In the genomic region with DNA sequence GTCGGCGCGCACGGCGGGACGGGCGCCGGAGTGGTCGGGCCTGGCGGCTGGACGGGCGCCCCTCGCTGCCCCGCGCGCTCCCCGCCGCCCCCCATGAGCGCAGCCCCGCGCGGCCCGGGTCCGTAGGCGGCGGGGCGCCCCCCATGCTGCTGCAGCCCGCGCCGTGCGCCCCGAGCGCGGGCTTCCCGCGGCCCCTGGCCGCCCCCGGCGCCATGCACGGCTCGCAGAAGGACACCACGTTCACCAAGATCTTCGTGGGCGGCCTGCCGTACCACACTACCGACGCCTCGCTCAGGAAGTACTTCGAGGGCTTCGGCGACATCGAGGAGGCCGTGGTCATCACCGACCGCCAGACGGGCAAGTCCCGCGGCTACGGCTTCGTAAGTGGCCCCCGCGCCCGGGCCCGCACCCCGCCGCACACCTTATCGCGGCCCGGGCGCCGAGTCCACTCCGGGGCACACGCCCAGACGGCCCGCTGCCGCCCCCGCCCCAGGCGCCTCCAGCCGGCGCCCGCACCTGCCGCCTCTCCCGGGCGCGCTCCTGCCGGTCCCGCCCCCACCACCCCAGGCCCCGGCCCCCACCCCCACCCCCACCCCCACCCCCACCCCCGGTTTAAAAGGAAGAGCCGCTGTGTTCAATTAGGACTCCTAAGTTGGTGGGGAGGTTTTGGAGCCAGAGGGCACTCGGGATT, we compare ENCODE assay signal across 8 cellular contexts. TPM values are rescaled to one million over a fixed set of nuclear protein-coding genes. Genes with fewer than 3 reads are reported as not detected.
DNase-seq lines count a peak whose midpoint lies in the region; ATAC-seq lines count a peak whose summit lies in the region.

No MANE protein-coding gene starts in this region.

- DNase-seq in CD4-positive, CD25-positive, alpha-beta regulatory T cell = peak in 1 of 3 donors; percentile 45
- peak; percentile 49 to 53 for DNase-seq in activated T-cell treated with anti-CD3 and anti-CD28 coated beads, Interleukin-2, amount 50 U/mL, for 72 hours
- DNase-seq in left ventricle myocardium superior (peak; percentile 56), NCI-H1694 (lab: John Stamatoyannopoulos, UW) (no peak), NCI-H1436 treated with DMSO at 0.1 percent for 48 hours (lab: John Stamatoyannopoulos, UW) (no peak)

- peaks cover 0 to 2% (median 0%) of the 10 kb centered on the region in 7 donors for H3K9me3 Mint-ChIP-seq in CD4-positive, CD25-positive, alpha-beta regulatory T cell
- H3K9me3 Mint-ChIP-seq in activated T-cell treated with anti-CD3 and anti-CD28 coated beads, Interleukin-2, amount 50 U/mL, for 72 hours = no peaks in the 10 kb centered on the region

- peaks cover 64% of the 10 kb centered on the region for H3K4me1 ChIP-seq in CD4-positive, CD25-positive, alpha-beta regulatory T cell (ENCODE audit: control insufficient read depth, insufficient read depth, low read length, poor library complexity, severe bottlenecking)
- H3K4me1 ChIP-seq in HUES48 (ENCODE audit: control insufficient read depth, insufficient read depth, low read length) (peaks cover 31% of the 10 kb centered on the region), skeletal muscle satellite cell (ENCODE audit: control insufficient read depth, insufficient read depth, low read length) (peaks cover 51% of the 10 kb centered on the region)

- peaks cover 36% of the 10 kb centered on the region for H3K36me3 Mint-ChIP-seq in CD4-positive, CD25-positive, alpha-beta regulatory T cell
- peaks cover 9 to 12% of the 10 kb centered on the region in 2 donors for H3K36me3 Mint-ChIP-seq in activated T-cell treated with anti-CD3 and anti-CD28 coated beads, Interleukin-2, amount 50 U/mL, for 72 hours (ENCODE audit: insufficient read depth in 2 of 2)

- H3K27ac ChIP-seq in CD4-positive, CD25-positive, alpha-beta regulatory T cell (ENCODE audit: insufficient read depth, low read length, poor library complexity, severe bottlenecking) = peak overlapping the region; percentile 94
- no peak overlapping the region for H3K27ac ChIP-seq in HUES48 (ENCODE audit: low read depth, low read length)

- H3K27me3 Mint-ChIP-seq in CD4-positive, CD25-positive, alpha-beta regulatory T cell = peaks cover 8% of the 10 kb centered on the region
- H3K27me3 Mint-ChIP-seq in activated T-cell treated with anti-CD3 and anti-CD28 coated beads, Interleukin-2, amount 50 U/mL, for 72 hours (ENCODE audit: low read depth) = no peaks in the 10 kb centered on the region

- peak overlapping the region; percentile 92 for H3K4me3 ChIP-seq in CD4-positive, CD25-positive, alpha-beta regulatory T cell (ENCODE audit: low read depth, low read length)
- H3K4me3 ChIP-seq in HUES48 (ENCODE audit: low read depth, low read length) (peak overlapping the region; percentile 86), skeletal muscle satellite cell (ENCODE audit: low read length) (peak overlapping the region; percentile 86)

- intact Hi-C loops in left ventricle myocardium superior (cut with micrococcal nuclease) = no loop called here

- H3K9me3 ChIP-seq in CD4-positive, CD25-positive, alpha-beta regulatory T cell (ENCODE audit: control insufficient read depth in 2 of 2, low read length in 2 of 2) = no peaks in the 10 kb centered on the region
- H3K9me3 ChIP-seq in HUES48 (ENCODE audit: control insufficient read depth, insufficient read depth, low read length) = no peaks in the 10 kb centered on the region
- H3K9me3 ChIP-seq in skeletal muscle satellite cell (replicated peaks; ENCODE audit: low read length) = no peaks in the 10 kb centered on the region

- H3K27me3 ChIP-seq in CD4-positive, CD25-positive, alpha-beta regulatory T cell (ENCODE audit: control insufficient read depth, insufficient read depth, low read length) = no peaks in the 10 kb centered on the region
- no peaks in the 10 kb centered on the region for H3K27me3 ChIP-seq in HUES48 (ENCODE audit: control insufficient read depth, insufficient read depth, low read length)
- H3K27me3 ChIP-seq in skeletal muscle satellite cell (ENCODE audit: control insufficient read depth, insufficient read depth, low read length) = no peaks in the 10 kb centered on the region

- H3K4me2 ChIP-seq in skeletal muscle satellite cell (ENCODE audit: low read length) = peak overlapping the region; percentile 96

- H3K9ac ChIP-seq in HUES48 (ENCODE audit: low read depth, low read length) = peak overlapping the region; percentile 72; the same call in 1 of the 2 replicates
- peak overlapping the region; percentile 75 for H3K9ac ChIP-seq in skeletal muscle satellite cell (ENCODE audit: low read depth, low read length)

- H3K36me3 ChIP-seq in CD4-positive, CD25-positive, alpha-beta regulatory T cell (ENCODE audit: control insufficient read depth, insufficient read depth, low read length) = peaks cover 34% of the 10 kb centered on the region
- peaks cover 35% of the 10 kb centered on the region for H3K36me3 ChIP-seq in HUES48 (ENCODE audit: control insufficient read depth, insufficient read depth, low read length)
- H3K36me3 ChIP-seq in skeletal muscle satellite cell (ENCODE audit: insufficient read depth, low read length) = peaks cover 15% of the 10 kb centered on the region

- H3K4me1 Mint-ChIP-seq in CD4-positive, CD25-positive, alpha-beta regulatory T cell = peaks cover 5 to 55% (median 35%) of the 10 kb centered on the region in 4 donors
- peaks cover 50% of the 10 kb centered on the region for H3K4me1 Mint-ChIP-seq in activated T-cell treated with anti-CD3 and anti-CD28 coated beads, Interleukin-2, amount 50 U/mL, for 72 hours (ENCODE audit: low read depth)

- peak in 1 of 2 donors; percentile 1 for ATAC-seq in CD4-positive, CD25-positive, alpha-beta regulatory T cell (ENCODE audit: low read depth in 2 of 2)
- ATAC-seq in GM19372 (IDR thresholded peaks at IDR 0.05; ENCODE audit: low read depth, unreplicated experiment) (peak; percentile 6), left ventricle myocardium superior (no peak)
- ATAC-seq in activated T-cell treated with anti-CD3 and anti-CD28 coated beads, Interleukin-2, amount 50 U/mL, for 72 hours (replicated peaks in 1 of 2) = peak; percentile 23 to 25

- peak overlapping the region; percentile 98 to 100 (median 99) for H3K27ac Mint-ChIP-seq in CD4-positive, CD25-positive, alpha-beta regulatory T cell
- H3K27ac Mint-ChIP-seq in activated T-cell treated with anti-CD3 and anti-CD28 coated beads, Interleukin-2, amount 50 U/mL, for 72 hours = peak overlapping the region; percentile 77

- peak overlapping the region; percentile 91 to 99 (median 96) for H3K4me3 Mint-ChIP-seq in CD4-positive, CD25-positive, alpha-beta regulatory T cell
- H3K4me3 Mint-ChIP-seq in activated T-cell treated with anti-CD3 and anti-CD28 coated beads, Interleukin-2, amount 50 U/mL, for 72 hours = peak overlapping the region; percentile 96 to 97

RNA-seq across cellular contexts. Expression of a gene that starts 0.4 kb away (rescaled TPM):
- 322 TPM for total RNA-seq in CD4-positive, CD25-positive, alpha-beta regulatory T cell
- polyA plus RNA-seq in CD4-positive, CD25-positive, alpha-beta regulatory T cell = 100 to 1,000 TPM in 2 of 4 donors, 10 to 100 TPM in 2; 71.9 to 163 (median 102) TPM
- total RNA-seq in activated T-cell treated with anti-CD3 and anti-CD28 coated beads, Interleukin-2, amount 50 U/mL, for 72 hours = 10 to 100 TPM; 61.4 to 79.8 TPM
- 89.3 TPM for total RNA-seq in left ventricle myocardium superior
- total RNA-seq in skeletal muscle satellite cell (2012; rRNA removed) = 10.9 and 12.7 TPM in 2 replicates

RNA-seq across cellular contexts. Expression of a gene that starts 40.5 kb away (rescaled TPM):
- 33.0 TPM for total RNA-seq in CD4-positive, CD25-positive, alpha-beta regulatory T cell
- 10 to 100 TPM; 34.5 to 52.1 (median 42.8) TPM for polyA plus RNA-seq in CD4-positive, CD25-positive, alpha-beta regulatory T cell
- total RNA-seq in activated T-cell treated with anti-CD3 and anti-CD28 coated beads, Interleukin-2, amount 50 U/mL, for 72 hours = 10 to 100 TPM; 47.6 to 54.2 TPM
- 15.1 TPM for total RNA-seq in left ventricle myocardium superior
- 32.5 and 40.3 TPM in 2 replicates for total RNA-seq in skeletal muscle satellite cell (2012; rRNA removed)

Comparison
In these comparisons a context has a peak if more than half of its experiments do, and no peak if none do; other contexts are left out.
1. DNase-seq: peak in activated T-cell treated with anti-CD3 and anti-CD28 coated beads, Interleukin-2, amount 50 U/mL, for 72 hours (2 of 2) and left ventricle myocardium superior (single experiment); none in NCI-H1694 (single experiment) and NCI-H1436 treated with DMSO at 0.1 percent for 48 hours (single experiment).
2. Peak in every context shown above with its lines, with median percentiles within 50 percentile points of each other: H3K4me3 ChIP-seq.